In genomic region chr2:16006537-16007166, GRCh38 we compare ENCODE assay signal across 29 cellular contexts.
DNase-seq lines count a peak whose midpoint lies in the region; ATAC-seq and TF ChIP-seq lines count a peak whose summit lies in the region.
"Had no signal": no experiment of that assay in that cellular context is flagged by ENCODE, and none has a peak within 500 bp of the region (broad histone marks: within the 10 kb centered on the region; RNA-seq: fewer than 3 reads in every experiment).

No MANE protein-coding gene starts in this region.

- peak overlapping the region; percentile 45 for H2AFZ ChIP-seq in neuronal stem cell (ENCODE audit: low read length)

- H3K27me3 ChIP-seq in SJCRH30 (no peaks in the 10 kb centered on the region), gastroesophageal sphincter (peaks cover 31% of the 10 kb centered on the region), neuronal stem cell (ENCODE audit: control insufficient read depth in 3 of 3, insufficient read depth in 3 of 3, low read depth in 1 of 3, low read length in 3 of 3) (no peaks in the 10 kb centered on the region)
- H3K27me3 ChIP-seq: ovary had no signal

- H3K27ac Mint-ChIP-seq in CD14-positive monocyte (peak overlapping the region; percentile 78 to 94 (median 89)), mesothelial cell of epicardium (no peak overlapping the region)
- H3K27ac Mint-ChIP-seq: B cell; memory B cell; natural killer cell; stimulated activated naive CD8-positive, alpha-beta T cell treated with anti-CD3 and anti-CD28 coated beads, Interleukin-15, Interleukin-2, amounts not matched to agents 100 ng/mL and 50 ng/mL, for 24 hours had no signal

- peak; percentile 22 for ATAC-seq in gastroesophageal sphincter
- ATAC-seq in GM18909 (IDR thresholded peaks at IDR 0.05; ENCODE audit: poor library complexity, unreplicated experiment): no peak
- ATAC-seq: natural killer cell had no signal

- H3K36me3 Mint-ChIP-seq in CD14-positive monocyte: no peaks in the 10 kb centered on the region
- no peaks in the 10 kb centered on the region for H3K36me3 Mint-ChIP-seq in mesothelial cell of epicardium
- H3K36me3 Mint-ChIP-seq: natural killer cell had no signal

- no peak overlapping the region for H2BK15ac ChIP-seq in neuronal stem cell (ENCODE audit: low read length)

- DNase-seq in CD14-positive monocyte (ENCODE audit: low spot score) (no peak), SJCRH30 (peak in 1 of 2 experiments; percentile 45), neuronal stem cell (ENCODE audit: low spot score) (no peak), mesothelial cell of epicardium (ENCODE audit: low spot score in 2 of 2, unreplicated experiment in 2 of 2) (no peak), ureter (ENCODE audit: low spot score) (no peak), epidermal melanocyte (ENCODE audit: insufficient read length, low spot score) (no peak)
- DNase-seq: activated CD4-positive, alpha-beta T cell treated with anti-CD3 and anti-CD28 coated beads for 4 hours; activated CD8-positive, alpha-beta memory T cell treated with anti-CD3 and anti-CD28 coated beads for 24 hours; activated gamma-delta T cell; activated T-cell treated with anti-CD3 and anti-CD28 coated beads, Interleukin-2, amount 50 U/mL, for 1 hour; H7; head of caudate nucleus; Karpas-422; natural killer cell; NCI-H1694 treated with DMSO at 0.1 percent for 48 hours; NCI-H2171 treated with DMSO at 0.1 percent for 48 hours; NCI-H524 treated with DMSO at 0.1 percent for 48 hours; ovary; retina; stimulated activated CD4-positive, alpha-beta T cell treated with anti-CD3 and anti-CD28 coated beads, Interleukin-4, amount 100 ng/mL, for 4 hours; T-helper 2 cell had no signal

- H3K4me3 Mint-ChIP-seq in CD14-positive monocyte (peak overlapping the region in 1 of 2 donors; percentile 47), mesothelial cell of epicardium (no peak overlapping the region)
- H3K4me3 Mint-ChIP-seq: B cell; memory B cell; natural killer cell; stimulated activated naive CD8-positive, alpha-beta T cell treated with anti-CD3 and anti-CD28 coated beads, Interleukin-15, Interleukin-2, amounts not matched to agents 100 ng/mL and 50 ng/mL, for 24 hours had no signal

- H3K27ac ChIP-seq in SJCRH30 (peak overlapping the region; percentile 5; the same call in 1 of the 2 replicates), gastroesophageal sphincter (no peak overlapping the region), neuronal stem cell (replicated peaks; ENCODE audit: low read length) (no peak overlapping the region)
- H3K27ac ChIP-seq: coronary artery, ovary, tibial artery had no signal

- H2BK120ac ChIP-seq in neuronal stem cell (ENCODE audit: low read depth, low read length): no peak overlapping the region

- H3K4me1 Mint-ChIP-seq in CD14-positive monocyte (peaks cover 22% of the 10 kb centered on the region), mesothelial cell of epicardium (peaks cover 2% of the 10 kb centered on the region)
- H3K4me1 Mint-ChIP-seq: B cell, memory B cell, natural killer cell had no signal

- no peak overlapping the region for H3K4ac ChIP-seq in neuronal stem cell (ENCODE audit: low read length)

- H3K27me3 Mint-ChIP-seq in CD14-positive monocyte (ENCODE audit: low read depth in 3 of 3): peaks cover 2 to 4% (median 3%) of the 10 kb centered on the region in 3 donors
- H3K27me3 Mint-ChIP-seq in mesothelial cell of epicardium (ENCODE audit: low read depth): peaks cover 3% of the 10 kb centered on the region

- H2AK5ac ChIP-seq in neuronal stem cell (ENCODE audit: low read depth, low read length): no peak overlapping the region

- no peak overlapping the region for H3K18ac ChIP-seq in neuronal stem cell (ENCODE audit: low read length)

- H4K8ac ChIP-seq in neuronal stem cell (ENCODE audit: low read depth, low read length): no peak overlapping the region

- H3K14ac ChIP-seq in neuronal stem cell (ENCODE audit: low read length): no peak overlapping the region

- intact Hi-C loops in CD14-positive monocyte (cut with micrococcal nuclease): no loop called here

- H3K4me2 ChIP-seq in neuronal stem cell (ENCODE audit: insufficient read depth, low read length, poor library complexity, severe bottlenecking): no peak overlapping the region

- no peaks in the 10 kb centered on the region for H3K79me1 ChIP-seq in neuronal stem cell (ENCODE audit: low read depth, low read length)

- H3K9me3 Mint-ChIP-seq in CD14-positive monocyte (peaks cover 0 to 6% (median 0%) of the 10 kb centered on the region in 7 donors), mesothelial cell of epicardium (peaks cover 7% of the 10 kb centered on the region)
- H3K9me3 Mint-ChIP-seq: natural killer cell; stimulated activated naive CD8-positive, alpha-beta T cell treated with anti-CD3 and anti-CD28 coated beads, Interleukin-15, Interleukin-2, amounts not matched to agents 100 ng/mL and 50 ng/mL, for 24 hours had no signal

- no peak for TF ChIP-seq EP300 in gastroesophageal sphincter (IDR thresholded peaks at IDR 0.05)

- H3K4me3 ChIP-seq in SJCRH30: no peak overlapping the region
- H3K4me3 ChIP-seq in gastroesophageal sphincter: no peak overlapping the region
- no peak overlapping the region for H3K4me3 ChIP-seq in neuronal stem cell (ENCODE audit: low read length in 2 of 2)
- H3K4me3 ChIP-seq: adrenal gland, coronary artery, ovary, tibial artery had no signal

- no peak overlapping the region for H4K91ac ChIP-seq in neuronal stem cell (ENCODE audit: low read depth, low read length, poor library complexity)

- H3K9me3 ChIP-seq in SJCRH30 (replicated peaks) (peaks cover 4% of the 10 kb centered on the region; the same call in 1 of the 2 replicates), gastroesophageal sphincter (no peaks in the 10 kb centered on the region), neuronal stem cell (replicated peaks in 1 of 2; ENCODE audit: control insufficient read depth in 2 of 2, insufficient read depth in 1 of 2, low read depth in 1 of 2, low read length in 2 of 2) (peaks cover 3 to 8% of the 10 kb centered on the region in 2 donors)
- H3K9me3 ChIP-seq: adrenal gland, ovary, tibial artery had no signal

- H3K4me1 ChIP-seq in SJCRH30 (peaks cover 9% of the 10 kb centered on the region), gastroesophageal sphincter (no peaks in the 10 kb centered on the region), neuronal stem cell (ENCODE audit: control insufficient read depth in 2 of 2, insufficient read depth in 1 of 2, low read depth in 1 of 2, low read length in 2 of 2) (peaks cover 5 to 10% of the 10 kb centered on the region in 2 donors)
- H3K4me1 ChIP-seq: adrenal gland, tibial artery had no signal

- H3K23ac ChIP-seq in neuronal stem cell (ENCODE audit: low read depth, low read length, poor library complexity): no peak overlapping the region

- no peak overlapping the region for H3K9ac ChIP-seq in neuronal stem cell (ENCODE audit: low read depth, low read length, poor library complexity)

- H2BK5ac ChIP-seq in neuronal stem cell (ENCODE audit: low read length): no peak overlapping the region

- WGBS in gastroesophageal sphincter (ENCODE audit: low coverage in 1 of 2), 2 donors: 82 to 93% methylated on average over 3 of the region's 4 CpGs
- WGBS in neuronal stem cell (ENCODE audit: extremely low coverage in 2 of 2, insufficient read length in 2 of 2, insufficient replicate concordance in 1 of 2), 2 donors: no CpG with 5 or more reads among the region's 4 CpGs

- no peak for TF ChIP-seq CTCF in CD14-positive monocyte (IDR thresholded peaks at IDR 0.05)
- no peak for TF ChIP-seq CTCF in gastroesophageal sphincter (IDR thresholded peaks at IDR 0.05)
- no peak for TF ChIP-seq CTCF in mesothelial cell of epicardium (IDR thresholded peaks at IDR 0.05; ENCODE audit: unreplicated experiment)

- no peak for TF ChIP-seq POLR2A in gastroesophageal sphincter (IDR thresholded peaks at IDR 0.05)

- H2BK12ac ChIP-seq in neuronal stem cell (ENCODE audit: low read length): no peak overlapping the region

- H3K36me3 ChIP-seq in SJCRH30 (no peaks in the 10 kb centered on the region), gastroesophageal sphincter (no peaks in the 10 kb centered on the region), neuronal stem cell (replicated peaks in 1 of 2; ENCODE audit: control insufficient read depth in 2 of 2, insufficient read depth in 2 of 2, low read length in 2 of 2) (no peaks in the 10 kb centered on the region)
- H3K36me3 ChIP-seq: adrenal gland, ovary, tibial artery had no signal
